Comparison of ENCODE assay signal across 31 cellular contexts in genomic region chr18:10839401-10839800, GRCh38.
"Had no signal": no experiment of that assay in that cellular context is flagged by ENCODE, and none has a peak within 500 bp of the region (broad histone marks: within the 10 kb centered on the region; RNA-seq: fewer than 3 reads in every experiment).

No MANE protein-coding gene starts in this region.

- H3K27ac Mint-ChIP-seq: effector memory CD8-positive, alpha-beta T cell; immature natural killer cell; mesothelial cell of epicardium; naive B cell; nephron; neural progenitor cell; stimulated activated effector memory CD8-positive, alpha-beta T cell treated with anti-CD3 and anti-CD28 coated beads, Interleukin-12 subunit alpha, Interleukin-12 subunit beta, amount 100 ng/mL, for 72 hours; type B pancreatic cell had no signal

- H3K36me3 Mint-ChIP-seq: immature natural killer cell; naive B cell; neural progenitor cell; stimulated activated effector memory CD8-positive, alpha-beta T cell treated with anti-CD3 and anti-CD28 coated beads, Interleukin-12 subunit alpha, Interleukin-12 subunit beta, amount 100 ng/mL, for 72 hours had no signal

- H3K27ac ChIP-seq: coronary artery, heart right ventricle, lower lobe of right lung, neural progenitor cell, parathyroid adenoma, prostate gland, right atrium auricular region, stomach, tibial artery had no signal

- ATAC-seq: effector memory CD8-positive, alpha-beta T cell; heart right ventricle; left colon; left ventricle myocardium superior; lower lobe of right lung; mucosa of descending colon; sciatic nerve; stimulated activated effector memory CD8-positive, alpha-beta T cell treated with anti-CD3 and anti-CD28 coated beads, Interleukin-12 subunit alpha, Interleukin-12 subunit beta, amount 100 ng/mL, for 72 hours had no signal

- H3K9me3 Mint-ChIP-seq: effector memory CD8-positive, alpha-beta T cell; immature natural killer cell; neural progenitor cell; stimulated activated effector memory CD8-positive, alpha-beta T cell treated with anti-CD3 and anti-CD28 coated beads, Interleukin-12 subunit alpha, Interleukin-12 subunit beta, amount 100 ng/mL, for 72 hours; type B pancreatic cell had no signal

- H3K27me3 ChIP-seq: esophagus squamous epithelium, neural progenitor cell, right atrium auricular region, stomach, tibial artery had no signal

- H3K4me3 ChIP-seq: coronary artery, esophagus squamous epithelium, heart right ventricle, lower lobe of right lung, mucosa of descending colon, neural progenitor cell, prostate gland, right atrium auricular region, smooth muscle cell, stomach, tibial artery had no signal

- DNase-seq: effector memory CD8-positive, alpha-beta T cell; erythroblast; esophagus squamous epithelium; foreskin melanocyte; glutamatergic neuron; heart right ventricle; hypothalamus; immature natural killer cell; islet precursor cell; kidney glomerular epithelial cell; left colon; left ventricle myocardium superior; lower lobe of right lung; mucosa of descending colon; naive B cell; stimulated activated CD4-positive, alpha-beta T cell treated with anti-CD3 and anti-CD28 coated beads, Interleukin-2, amount 100 ng/mL, for 24 hours; stimulated activated CD4-positive, alpha-beta T cell treated with anti-CD3 and anti-CD28 coated beads, Interleukin-4, amount 100 ng/mL, for 24 hours; stimulated activated naive CD4-positive, alpha-beta T cell treated with Interleukin-2 at 50 U/mL for 16 hours; stomach; tibial artery had no signal

- H3K4me3 Mint-ChIP-seq: effector memory CD8-positive, alpha-beta T cell; immature natural killer cell; mesothelial cell of epicardium; naive B cell; nephron; neural progenitor cell; stimulated activated effector memory CD8-positive, alpha-beta T cell treated with anti-CD3 and anti-CD28 coated beads, Interleukin-12 subunit alpha, Interleukin-12 subunit beta, amount 100 ng/mL, for 72 hours; type B pancreatic cell had no signal

- H3K9me3 ChIP-seq: esophagus squamous epithelium, heart right ventricle, lower lobe of right lung, mucosa of descending colon, prostate gland, right atrium auricular region, stomach, tibial artery had no signal

- H3K36me3 ChIP-seq: esophagus squamous epithelium, heart right ventricle, lower lobe of right lung, neural progenitor cell, prostate gland, right atrium auricular region, stomach, tibial artery had no signal

- H3K4me1 ChIP-seq: lower lobe of right lung, neural progenitor cell, parathyroid adenoma, prostate gland, right atrium auricular region, stomach, tibial artery had no signal

- H3K27me3 Mint-ChIP-seq: type B pancreatic cell had no signal

- H3K4me1 Mint-ChIP-seq: immature natural killer cell; naive B cell; neural progenitor cell; stimulated activated effector memory CD8-positive, alpha-beta T cell treated with anti-CD3 and anti-CD28 coated beads, Interleukin-12 subunit alpha, Interleukin-12 subunit beta, amount 100 ng/mL, for 72 hours had no signal
